12 cellular contexts compared by ENCODE assay signal in the genomic region with DNA sequence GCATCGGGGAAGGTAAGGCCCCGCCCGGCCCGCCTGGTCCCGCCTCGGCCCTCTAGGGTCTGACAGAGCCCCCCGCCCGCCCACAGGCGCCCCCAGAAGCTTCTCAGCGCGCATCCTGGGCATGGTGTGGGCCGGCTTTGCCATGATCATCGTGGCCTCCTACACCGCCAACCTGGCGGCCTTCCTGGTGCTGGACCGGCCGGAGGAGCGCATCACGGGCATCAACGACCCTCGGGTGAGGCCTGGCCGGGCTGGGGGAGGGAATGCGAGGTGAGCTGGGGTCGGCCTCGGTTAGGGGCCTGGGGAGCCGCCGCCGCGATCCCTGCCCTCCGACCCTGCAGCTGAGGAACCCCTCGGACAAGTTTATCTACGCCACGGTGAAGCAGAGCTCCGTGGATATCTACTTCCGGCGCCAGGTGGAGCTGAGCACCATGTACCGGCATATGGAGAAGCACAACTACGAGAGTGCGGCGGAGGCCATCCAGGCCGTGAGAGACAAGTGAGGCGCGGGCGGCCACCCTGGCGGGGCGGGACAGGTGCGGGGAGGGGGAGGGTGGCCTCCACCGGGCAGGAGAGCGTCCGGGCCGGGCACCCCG. TPM values are rescaled to one million over a fixed set of nuclear protein-coding genes. Genes with fewer than 3 reads are reported as not detected.
DNase-seq lines count a peak whose midpoint lies in the region; ATAC-seq and TF ChIP-seq lines count a peak whose summit lies in the region.
"Had no signal": no experiment of that assay in that cellular context is flagged by ENCODE, and none has a peak within 500 bp of the region (broad histone marks: within the 10 kb centered on the region; RNA-seq: fewer than 3 reads in every experiment).

No MANE protein-coding gene starts in this region.

- H3K4ac ChIP-seq in trophoblast cell (ENCODE audit: low read depth, low read length), result no peak overlapping the region

- no peak overlapping the region for H2BK5ac ChIP-seq in trophoblast cell (ENCODE audit: low read depth, low read length, poor library complexity)

- H3K9me3 ChIP-seq in trophoblast cell (ENCODE audit: insufficient read depth, low read depth, low read length), result peaks cover 15% of the 10 kb centered on the region

- peaks cover 35% of the 10 kb centered on the region for H3K27me3 Mint-ChIP-seq in activated CD4-positive, alpha-beta T cell treated with anti-CD3 and anti-CD28 coated beads, Interleukin-2, amount 10 ng/mL, durations not matched to agents 7 days and 5 days

- POLR2A ChIA-PET in RWPE1 (lab: Yijun Ruan, JAX; ENCODE audit: low non-redundant PET), result interaction anchor here (0.6 to 1.8 kb wide), 3 partner anchors 26 to 65 kb away, joined by 4 read pairs; partner anchors contain the start of genes CYSRT1, RNF224 and SSNA1
- POLR2A ChIA-PET in activated CD4-positive, alpha-beta T cell treated with anti-CD3 and anti-CD28 coated beads, Interleukin-2, amount 10 ng/mL, durations not matched to agents 7 days and 5 days (lab: Charles Lee), result no interaction called here

- H4K8ac ChIP-seq in trophoblast cell (ENCODE audit: low read depth, low read length), result no peak overlapping the region

- no peak overlapping the region for H2AFZ ChIP-seq in trophoblast cell (ENCODE audit: insufficient read depth, low read length, poor library complexity)

- no peaks in the 10 kb centered on the region for H3K4me1 ChIP-seq in trophoblast cell (ENCODE audit: control insufficient read depth in 1 of 2, insufficient read depth in 2 of 2, low read length in 2 of 2)

- H3K36me3 ChIP-seq in trophoblast cell (ENCODE audit: control insufficient read depth in 1 of 2, insufficient read depth in 2 of 2, low read length in 2 of 2), result no peaks in the 10 kb centered on the region

- WGBS in trophoblast cell (ENCODE audit: extremely low coverage, insufficient coverage, insufficient read length), result no CpG with 5 or more reads among the region's 52 CpGs

- H3K4me3 Mint-ChIP-seq in activated CD4-positive, alpha-beta T cell treated with anti-CD3 and anti-CD28 coated beads, Interleukin-2, amount 10 ng/mL, durations not matched to agents 7 days and 5 days, result no peak overlapping the region

- no peak overlapping the region for H3K9ac ChIP-seq in trophoblast cell (ENCODE audit: low read length)

- no peak overlapping the region for H3K27ac Mint-ChIP-seq in activated CD4-positive, alpha-beta T cell treated with anti-CD3 and anti-CD28 coated beads, Interleukin-2, amount 10 ng/mL, durations not matched to agents 7 days and 5 days

- peak; percentile 19 for DNase-seq in EH (ENCODE audit: low read depth)
- DNase-seq in RWPE1 (ENCODE audit: low spot score), result no peak
- peak; percentile 64 for DNase-seq in left ventricle myocardium superior
- peak; percentile 13 to 62 for DNase-seq in trophoblast cell
- no peak for DNase-seq in Kasumi-1 (lab: John Stamatoyannopoulos, UW)
- DNase-seq in HPDE6-E6E7 (ENCODE audit: extremely low spot score), result no peak
- no peak for DNase-seq in activated CD4-positive, alpha-beta T cell treated with anti-CD3 and anti-CD28 coated beads, Interleukin-2, amount 10 ng/mL, durations not matched to agents 7 days and 5 days
- DNase-seq: activated CD8-positive, alpha-beta memory T cell treated with anti-CD3 and anti-CD28 coated beads for 24 hours; left cardiac atrium; stimulated activated CD4-positive, alpha-beta T cell treated with anti-CD3 and anti-CD28 coated beads, Interleukin-2, amount 100 ng/mL, for 48 hours had no signal

- H3K14ac ChIP-seq in trophoblast cell (ENCODE audit: low read length), result no peak overlapping the region

- intact Hi-C loops in left ventricle myocardium superior (cut with micrococcal nuclease), result no loop called here

- peak overlapping the region; percentile 24 for H3K4me2 ChIP-seq in trophoblast cell (ENCODE audit: low read length)

- no peak overlapping the region for H3K23ac ChIP-seq in trophoblast cell (ENCODE audit: low read length)

- H3K27ac ChIP-seq in RWPE1 (no peak overlapping the region), trophoblast cell (ENCODE audit: low read depth, low read length) (no peak overlapping the region)

- no peak overlapping the region for H4K91ac ChIP-seq in trophoblast cell (ENCODE audit: low read depth, low read length)

- no peak overlapping the region for H2BK120ac ChIP-seq in trophoblast cell (ENCODE audit: insufficient read depth, low read length, poor library complexity)

- H3K79me2 ChIP-seq in trophoblast cell (ENCODE audit: control insufficient read depth, insufficient read depth, low read length, poor library complexity), result no peaks in the 10 kb centered on the region

- no peaks in the 10 kb centered on the region for H3K9me3 Mint-ChIP-seq in activated CD4-positive, alpha-beta T cell treated with anti-CD3 and anti-CD28 coated beads, Interleukin-2, amount 10 ng/mL, durations not matched to agents 7 days and 5 days

- peaks cover 14% of the 10 kb centered on the region for H3K4me1 Mint-ChIP-seq in activated CD4-positive, alpha-beta T cell treated with anti-CD3 and anti-CD28 coated beads, Interleukin-2, amount 10 ng/mL, durations not matched to agents 7 days and 5 days

- peak; percentile 75 for ATAC-seq in left ventricle myocardium superior
- no peak for ATAC-seq in GM18867 (IDR thresholded peaks at IDR 0.05; ENCODE audit: unreplicated experiment)

- H3K36me3 Mint-ChIP-seq in activated CD4-positive, alpha-beta T cell treated with anti-CD3 and anti-CD28 coated beads, Interleukin-2, amount 10 ng/mL, durations not matched to agents 7 days and 5 days (ENCODE audit: low read depth), result no peaks in the 10 kb centered on the region

- peak; percentile 51; the same call in 1 of the 2 replicates for TF ChIP-seq CTCF in RWPE1 (conservative IDR thresholded peaks at IDR 0.05; ENCODE audit: low read depth)

- H4K12ac ChIP-seq in trophoblast cell (ENCODE audit: low read depth, low read length), result no peak overlapping the region

- H2BK12ac ChIP-seq in trophoblast cell (ENCODE audit: low read length), result no peak overlapping the region

- no peaks in the 10 kb centered on the region for H3K79me1 ChIP-seq in trophoblast cell (ENCODE audit: low read length)

- H3K4me3 ChIP-seq in trophoblast cell (ENCODE audit: low read depth, low read length), result no peak overlapping the region

- H3K27me3 ChIP-seq in trophoblast cell (ENCODE audit: insufficient read depth, low read length), result peaks cover 63% of the 10 kb centered on the region

- CTCF ChIA-PET in RWPE1 (lab: Yijun Ruan, JAX), result interaction anchor here (0.5 to 3.0 kb wide), 7 partner anchors 14 to 282 kb away, joined by 3 to 13 read pairs (median 4); partner anchors contain the start of gene RNF224
- CTCF ChIA-PET in activated CD4-positive, alpha-beta T cell treated with anti-CD3 and anti-CD28 coated beads, Interleukin-2, amount 10 ng/mL, durations not matched to agents 7 days and 5 days (lab: Charles Lee), result interaction anchor here (0.6 to 1.2 kb wide), 3 partner anchors 74 to 456 kb away, joined by 3 read pairs; partner anchors contain the start of gene TUBB4B

- H3K18ac ChIP-seq in trophoblast cell (ENCODE audit: low read length), result no peak overlapping the region

- H2AK5ac ChIP-seq in trophoblast cell (ENCODE audit: low read length), result no peak overlapping the region

RNA-seq across cellular contexts. Expression of gene LRRC26, which starts 7.2 kb away (rescaled TPM):
- total RNA-seq in left ventricle myocardium superior, result not detected
- polyA plus RNA-seq in trophoblast cell (2013), result not detected in 2 replicates
- total RNA-seq in activated CD4-positive, alpha-beta T cell treated with anti-CD3 and anti-CD28 coated beads, Interleukin-2, amount 10 ng/mL, durations not matched to agents 7 days and 5 days, result not detected
- total RNA-seq: left cardiac atrium had no signal

RNA-seq across cellular contexts. Expression of gene TMEM210, which starts 9.3 kb away (rescaled TPM):
- total RNA-seq in left ventricle myocardium superior, result not detected
- polyA plus RNA-seq in trophoblast cell (2013), result not detected in 2 replicates
- not detected for total RNA-seq in activated CD4-positive, alpha-beta T cell treated with anti-CD3 and anti-CD28 coated beads, Interleukin-2, amount 10 ng/mL, durations not matched to agents 7 days and 5 days
- total RNA-seq: H4, left cardiac atrium had no signal

RNA-seq across cellular contexts. Expression of gene GRIN1, which starts 23.6 kb away (rescaled TPM):
- not detected for total RNA-seq in left ventricle myocardium superior
- polyA plus RNA-seq in trophoblast cell (2013), result 0.10 and 0.16 TPM in 2 replicates
- total RNA-seq in activated CD4-positive, alpha-beta T cell treated with anti-CD3 and anti-CD28 coated beads, Interleukin-2, amount 10 ng/mL, durations not matched to agents 7 days and 5 days, result under 1 TPM in 1 of 2 experiments, not detected in 1; 0.05 TPM
- total RNA-seq: H4, left cardiac atrium had no signal

RNA-seq across cellular contexts. Expression of gene ANAPC2, which starts 25.8 kb away (rescaled TPM):
- 38.2 TPM for total RNA-seq in left ventricle myocardium superior
- 22.5 and 23.1 TPM in 2 replicates for polyA plus RNA-seq in trophoblast cell (2013)
- total RNA-seq in activated CD4-positive, alpha-beta T cell treated with anti-CD3 and anti-CD28 coated beads, Interleukin-2, amount 10 ng/mL, durations not matched to agents 7 days and 5 days, result 10 to 100 TPM; 61.3 to 76.1 TPM

RNA-seq across cellular contexts. Expression of gene SSNA1, which starts 25.9 kb away (rescaled TPM):
- 77.7 TPM for total RNA-seq in left ventricle myocardium superior
- polyA plus RNA-seq in trophoblast cell (2013), result 58.2 and 59.7 TPM in 2 replicates
- total RNA-seq in activated CD4-positive, alpha-beta T cell treated with anti-CD3 and anti-CD28 coated beads, Interleukin-2, amount 10 ng/mL, durations not matched to agents 7 days and 5 days, result 10 to 100 TPM; 74.8 to 81.3 TPM

Comparison
In these comparisons a context has a peak if more than half of its experiments do, and no peak if none do; other contexts are left out.
1. DNase-seq: peak in EH (single experiment), left ventricle myocardium superior (single experiment) and trophoblast cell (2 of 2); none in RWPE1 (single experiment), Kasumi-1 (0 of 2), HPDE6-E6E7 (single experiment) and activated CD4-positive, alpha-beta T cell treated with anti-CD3 and anti-CD28 coated beads, Interleukin-2, amount 10 ng/mL, durations not matched to agents 7 days and 5 days (single experiment).